Comparison of ENCODE assay signal across 17 cellular contexts in genomic region chr16:4938683-4939030, GRCh38. TPM values are rescaled to one million over a fixed set of nuclear protein-coding genes. Genes with fewer than 3 reads are reported as not detected.
"Had no signal": no experiment of that assay in that cellular context is flagged by ENCODE, and none has a peak within 500 bp of the region (broad histone marks: within the 10 kb centered on the region; RNA-seq: fewer than 3 reads in every experiment).

No MANE protein-coding gene starts in this region.

- H3K9ac ChIP-seq: parathyroid adenoma had no signal

- DNase-seq: activated CD4-positive, alpha-beta T cell treated with anti-CD3 and anti-CD28 coated beads, Interleukin-2, amount 50 U/mL, for 1 hour; activated naive CD4-positive, alpha-beta T cell treated with Interleukin-2 at 50 U/mL for 16 hours; caudate nucleus; hippocampal formation; naive B cell; stimulated activated CD4-positive, alpha-beta T cell treated with anti-CD3 and anti-CD28 coated beads, Interleukin-2, amount 100 ng/mL, for 48 hours; T-helper 1 cell; T1000; tibial artery; uterus had no signal

- H3K36me3 Mint-ChIP-seq: naive B cell; stimulated activated memory B cell treated with anti-CD40 and anti-IgM and Interleukin-4, amounts not matched to agents 10 μg/mL and 1 μg/mL and 100 μg/mL, for 72 hours had no signal

- H3K4me3 ChIP-seq: tibial artery, uterus had no signal

- H3K27ac ChIP-seq: tibial artery, uterus had no signal

- H3K79me2 ChIP-seq: parathyroid adenoma had no signal

- H3K9me3 Mint-ChIP-seq: stimulated activated memory B cell treated with anti-CD40 and anti-IgM and Interleukin-4, amounts not matched to agents 10 μg/mL and 1 μg/mL and 100 μg/mL, for 72 hours had no signal

- H3K27ac Mint-ChIP-seq: naive B cell; stimulated activated memory B cell treated with anti-CD40 and anti-IgM and Interleukin-4, amounts not matched to agents 10 μg/mL and 1 μg/mL and 100 μg/mL, for 72 hours had no signal

- H3K9me3 ChIP-seq: tibial artery, uterus had no signal

- ATAC-seq: activated CD4-positive, CD25-positive, alpha-beta regulatory T cell treated with anti-CD3 and anti-CD28 coated beads, Interleukin-2, amount 50 U/mL, for 24 hours; left lobe of liver; stimulated activated memory B cell treated with anti-CD40 and anti-IgM and Interleukin-4, amounts not matched to agents 10 μg/mL and 1 μg/mL and 100 μg/mL, for 72 hours had no signal

- H3K36me3 ChIP-seq: tibial artery, uterus had no signal

RNA-seq across cellular contexts. Expression of gene PPL, which starts 1.7 kb away (rescaled TPM):
- total RNA-seq: activated CD8-positive, alpha-beta memory T cell treated with anti-CD3 and anti-CD28 coated beads for 36 hours; mononuclear cell had no signal

RNA-seq across cellular contexts. Expression of gene SEC14L5, which starts 19.5 kb away (rescaled TPM):
- total RNA-seq: activated CD8-positive, alpha-beta memory T cell treated with anti-CD3 and anti-CD28 coated beads for 36 hours; endothelial cell of umbilical vein had no signal
